1 cellular context compared by ENCODE assay signal in genomic region chr6:37283786-37284185, GRCh38.
TF ChIP-seq lines count a peak whose summit lies in the region.

No MANE protein-coding gene starts in this region.

TF ChIP-seq in IMR-90, 13 proteins besides CTCF, POLR2A, EP300 and RAD21:
- TF ChIP-seq MAZ (IDR thresholded peaks at IDR 0.05; ENCODE audit: borderline replicate concordance, low read depth, low read length), result no peak
- TF ChIP-seq CEBPB (IDR thresholded peaks at IDR 0.05; ENCODE audit: low read depth, low read length), result no peak
- TF ChIP-seq, protein P1, sequence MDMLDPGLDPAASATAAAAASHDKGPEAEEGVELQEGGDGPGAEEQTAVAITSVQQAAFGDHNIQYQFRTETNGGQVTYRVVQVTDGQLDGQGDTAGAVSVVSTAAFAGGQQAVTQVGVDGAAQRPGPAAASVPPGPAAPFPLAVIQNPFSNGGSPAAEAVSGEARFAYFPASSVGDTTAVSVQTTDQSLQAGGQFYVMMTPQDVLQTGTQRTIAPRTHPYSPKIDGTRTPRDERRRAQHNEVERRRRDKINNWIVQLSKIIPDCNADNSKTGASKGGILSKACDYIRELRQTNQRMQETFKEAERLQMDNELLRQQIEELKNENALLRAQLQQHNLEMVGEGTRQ (IDR thresholded peaks at IDR 0.05; ENCODE audit: low read depth, low read length), result no peak
- TF ChIP-seq CHD1 (IDR thresholded peaks at IDR 0.05; ENCODE audit: low read depth, low read length), result no peak
